In genomic region chr17:39627717-39628516, GRCh38 we compare ENCODE assay signal across 13 cellular contexts. TPM values are rescaled to one million over a fixed set of nuclear protein-coding genes. Genes with fewer than 3 reads are reported as not detected.
DNase-seq lines count a peak whose midpoint lies in the region; ATAC-seq and TF ChIP-seq lines count a peak whose summit lies in the region.
"Had no signal": no experiment of that assay in that cellular context is flagged by ENCODE, and none has a peak within 500 bp of the region (broad histone marks: within the 10 kb centered on the region; RNA-seq: fewer than 3 reads in every experiment).

No MANE protein-coding gene starts in this region.

- POLR2A ChIA-PET in naive thymus-derived CD4-positive, alpha-beta T cell (lab: Charles Lee): interaction anchor here (1.5 kb wide), 1 partner anchor 41 kb away, joined by 3 read pairs; the partner anchor contains the start of gene PNMT

- TF ChIP-seq CTCF in choroid plexus epithelial cell (conservative IDR thresholded peaks at IDR 0.05; ENCODE audit: low read depth, low read length): no peak
- no peak for TF ChIP-seq CTCF in mucosa of descending colon (IDR thresholded peaks at IDR 0.05)
- no peak for TF ChIP-seq CTCF in type B pancreatic cell (conservative IDR thresholded peaks at IDR 0.05)
- TF ChIP-seq CTCF in GM20000 (IDR thresholded peaks at IDR 0.05; ENCODE audit: extremely low read depth, missing control alignments): no peak

- H3K27ac Mint-ChIP-seq in activated naive CD8-positive, alpha-beta T cell: peak overlapping the region; percentile 28
- no peak overlapping the region for H3K27ac Mint-ChIP-seq in activated naive CD8-positive, alpha-beta T cell treated with anti-CD3 and anti-CD28 coated beads for 36 hours
- H3K27ac Mint-ChIP-seq in type B pancreatic cell: no peak overlapping the region
- no peak overlapping the region for H3K27ac Mint-ChIP-seq in naive thymus-derived CD4-positive, alpha-beta T cell
- H3K27ac Mint-ChIP-seq: IgD-negative memory B cell had no signal

- H3K9me3 Mint-ChIP-seq in activated naive CD8-positive, alpha-beta T cell (ENCODE audit: low read depth): no peaks in the 10 kb centered on the region
- H3K9me3 Mint-ChIP-seq in activated naive CD8-positive, alpha-beta T cell treated with anti-CD3 and anti-CD28 coated beads for 36 hours: no peaks in the 10 kb centered on the region
- H3K9me3 Mint-ChIP-seq in type B pancreatic cell: no peaks in the 10 kb centered on the region
- H3K9me3 Mint-ChIP-seq in naive thymus-derived CD4-positive, alpha-beta T cell: peaks cover 0 to 1% (median 0%) of the 10 kb centered on the region in 11 donors
- H3K9me3 Mint-ChIP-seq: IgD-negative memory B cell had no signal

- CTCF ChIA-PET in naive thymus-derived CD4-positive, alpha-beta T cell (lab: Charles Lee): interaction anchor here (0.8 to 1.7 kb wide), 3 partner anchors 9 to 26 kb away, joined by 3 to 5 read pairs (median 3); no protein-coding TSS in a partner anchor

- no peaks in the 10 kb centered on the region for H3K9me3 ChIP-seq in mucosa of descending colon
- H3K9me3 ChIP-seq in naive thymus-derived CD4-positive, alpha-beta T cell (ENCODE audit: control insufficient read depth in 2 of 3, low read length in 3 of 3): no peaks in the 10 kb centered on the region

- H3K27me3 ChIP-seq in naive thymus-derived CD4-positive, alpha-beta T cell (ENCODE audit: control insufficient read depth in 2 of 2, insufficient read depth in 2 of 2, low read length in 2 of 2): peaks cover 3 to 4% of the 10 kb centered on the region in 2 donors

- H3K27me3 Mint-ChIP-seq in activated naive CD8-positive, alpha-beta T cell: peaks cover 7% of the 10 kb centered on the region
- H3K27me3 Mint-ChIP-seq in activated naive CD8-positive, alpha-beta T cell treated with anti-CD3 and anti-CD28 coated beads for 36 hours: peaks cover 42% of the 10 kb centered on the region
- peaks cover 62% of the 10 kb centered on the region for H3K27me3 Mint-ChIP-seq in type B pancreatic cell
- peaks cover 10 to 73% (median 32%) of the 10 kb centered on the region in 5 donors for H3K27me3 Mint-ChIP-seq in naive thymus-derived CD4-positive, alpha-beta T cell

- H3K4me1 ChIP-seq in mucosa of descending colon (ENCODE audit: low read depth): peaks cover 28% of the 10 kb centered on the region
- peaks cover 0 to 12% of the 10 kb centered on the region in 2 donors for H3K4me1 ChIP-seq in naive thymus-derived CD4-positive, alpha-beta T cell (ENCODE audit: control insufficient read depth in 2 of 2, insufficient read depth in 2 of 2, low read length in 2 of 2)

- H3K36me3 ChIP-seq in mucosa of descending colon (ENCODE audit: low read depth): no peaks in the 10 kb centered on the region
- H3K36me3 ChIP-seq in naive thymus-derived CD4-positive, alpha-beta T cell (ENCODE audit: control insufficient read depth in 2 of 3, insufficient read depth in 3 of 3, low read length in 3 of 3): no peaks in the 10 kb centered on the region

- H3K27ac ChIP-seq in naive thymus-derived CD4-positive, alpha-beta T cell (ENCODE audit: low read depth, low read length): no peak overlapping the region

- intact Hi-C loops in mucosa of descending colon (cut with DNase I, micrococcal nuclease): loop anchor here in 1 of 2 donors (10.0 kb wide), 1 partner anchor 127 kb away; no protein-coding TSS in a partner anchor
- intact Hi-C loops in posterior cingulate gyrus (cut with DNase I): no loop called here
- intact Hi-C loops in naive thymus-derived CD4-positive, alpha-beta T cell (cut with micrococcal nuclease): no loop called here

- peak; percentile 10 for ATAC-seq in mucosa of descending colon
- no peak for ATAC-seq in naive thymus-derived CD4-positive, alpha-beta T cell

- peaks cover 17% of the 10 kb centered on the region for H3K4me1 Mint-ChIP-seq in activated naive CD8-positive, alpha-beta T cell (ENCODE audit: low read depth)
- peaks cover 12% of the 10 kb centered on the region for H3K4me1 Mint-ChIP-seq in activated naive CD8-positive, alpha-beta T cell treated with anti-CD3 and anti-CD28 coated beads for 36 hours
- H3K4me1 Mint-ChIP-seq in type B pancreatic cell (ENCODE audit: unreplicated experiment): peaks cover 11% of the 10 kb centered on the region
- H3K4me1 Mint-ChIP-seq in naive thymus-derived CD4-positive, alpha-beta T cell: peaks cover 0 to 30% (median 21%) of the 10 kb centered on the region in 7 donors

- no peaks in the 10 kb centered on the region for H3K36me3 Mint-ChIP-seq in activated naive CD8-positive, alpha-beta T cell
- no peaks in the 10 kb centered on the region for H3K36me3 Mint-ChIP-seq in activated naive CD8-positive, alpha-beta T cell treated with anti-CD3 and anti-CD28 coated beads for 36 hours
- H3K36me3 Mint-ChIP-seq in type B pancreatic cell: no peaks in the 10 kb centered on the region
- H3K36me3 Mint-ChIP-seq in naive thymus-derived CD4-positive, alpha-beta T cell: no peaks in the 10 kb centered on the region

- H3K4me3 Mint-ChIP-seq in activated naive CD8-positive, alpha-beta T cell: peak overlapping the region; percentile 58
- no peak overlapping the region for H3K4me3 Mint-ChIP-seq in activated naive CD8-positive, alpha-beta T cell treated with anti-CD3 and anti-CD28 coated beads for 36 hours
- peak overlapping the region; percentile 49 for H3K4me3 Mint-ChIP-seq in type B pancreatic cell
- peak overlapping the region in 5 of 10 donors; percentile 6 to 42 (median 15) for H3K4me3 Mint-ChIP-seq in naive thymus-derived CD4-positive, alpha-beta T cell
- H3K4me3 Mint-ChIP-seq: IgD-negative memory B cell had no signal

- DNase-seq in activated naive CD8-positive, alpha-beta T cell treated with anti-CD3 and anti-CD28 coated beads for 36 hours: no peak
- DNase-seq in choroid plexus epithelial cell (ENCODE audit: low read depth) (no peak), mucosa of descending colon (peak in 2 of 3 donors; percentile 78 to 85), type B pancreatic cell (ENCODE audit: extremely low spot score, unreplicated experiment) (no peak), posterior cingulate gyrus (no peak), GM20000 (ENCODE audit: low spot score) (no peak)
- DNase-seq in naive thymus-derived CD4-positive, alpha-beta T cell: no peak
- DNase-seq: DND-41, midbrain, NCI-H1694 treated with DMSO at 0.1 percent for 48 hours had no signal

- H3K4me3 ChIP-seq in choroid plexus epithelial cell (ENCODE audit: low read depth, low read length): peak overlapping the region; percentile 29
- peak overlapping the region; percentile 47 for H3K4me3 ChIP-seq in mucosa of descending colon
- no peak overlapping the region for H3K4me3 ChIP-seq in naive thymus-derived CD4-positive, alpha-beta T cell (ENCODE audit: low read length)

RNA-seq across cellular contexts. Expression of gene PPP1R1B, which starts 1.2 kb away (rescaled TPM):
- total RNA-seq in activated naive CD8-positive, alpha-beta T cell treated with anti-CD3 and anti-CD28 coated beads for 36 hours: not detected
- total RNA-seq in mucosa of descending colon: 100 to 1,000 TPM; 108 to 362 (median 356) TPM
- total RNA-seq in type B pancreatic cell (ENCODE audit: low replicate concordance): 1.8 and 3.7 TPM in 2 replicates
- total RNA-seq in naive thymus-derived CD4-positive, alpha-beta T cell: not detected
- not detected for polyA plus RNA-seq in naive thymus-derived CD4-positive, alpha-beta T cell
- polyA plus RNA-seq: IgD-negative memory B cell had no signal

RNA-seq across cellular contexts. Expression of gene STARD3, which starts 9.0 kb away (rescaled TPM):
- 10 to 100 TPM; 47.9 to 53.2 TPM for total RNA-seq in activated naive CD8-positive, alpha-beta T cell treated with anti-CD3 and anti-CD28 coated beads for 36 hours
- total RNA-seq in mucosa of descending colon: 10 to 100 TPM; 36.1 to 58.8 (median 57.6) TPM
- total RNA-seq in type B pancreatic cell (ENCODE audit: low replicate concordance): 52.0 and 62.0 TPM in 2 replicates
- 100 to 1,000 TPM in 2 of 5 experiments, 10 to 100 TPM in 3; 69.8 to 143 (median 99.3) TPM for total RNA-seq in naive thymus-derived CD4-positive, alpha-beta T cell
- 10 to 100 TPM; 46.7 to 56.9 TPM for polyA plus RNA-seq in naive thymus-derived CD4-positive, alpha-beta T cell

RNA-seq across cellular contexts. Expression of gene NEUROD2, which starts 20.2 kb away (rescaled TPM):
- total RNA-seq in activated naive CD8-positive, alpha-beta T cell treated with anti-CD3 and anti-CD28 coated beads for 36 hours: not detected
- under 1 TPM in 1 of 3 donors, not detected in 2; 0.05 TPM for total RNA-seq in mucosa of descending colon
- total RNA-seq in type B pancreatic cell (ENCODE audit: low replicate concordance): not detected in 2 replicates
- total RNA-seq in naive thymus-derived CD4-positive, alpha-beta T cell: not detected
- not detected for polyA plus RNA-seq in naive thymus-derived CD4-positive, alpha-beta T cell
- total RNA-seq: RPMI7951 had no signal
- polyA plus RNA-seq: IgD-negative memory B cell had no signal

RNA-seq across cellular contexts. Expression of gene TCAP, which starts 37.2 kb away (rescaled TPM):
- under 1 TPM; 0.78 to 0.89 TPM for total RNA-seq in activated naive CD8-positive, alpha-beta T cell treated with anti-CD3 and anti-CD28 coated beads for 36 hours
- total RNA-seq in mucosa of descending colon (1 to 10 TPM in 2 of 3 donors, under 1 TPM in 1; 0.96 to 3.4 (median 1.5) TPM), type B pancreatic cell (ENCODE audit: low replicate concordance) (1.5 and 2.4 TPM in 2 replicates)
- 10 to 100 TPM in 1 of 5 experiments, 1 to 10 TPM in 4; 1.7 to 10.5 (median 4.6) TPM for total RNA-seq in naive thymus-derived CD4-positive, alpha-beta T cell
- polyA plus RNA-seq in naive thymus-derived CD4-positive, alpha-beta T cell: under 1 TPM in 1 of 2 donors, not detected in 1; 0.12 TPM
- polyA plus RNA-seq: IgD-negative memory B cell had no signal

RNA-seq across cellular contexts. Expression of gene PNMT, which starts 40.3 kb away (rescaled TPM):
- not detected for total RNA-seq in activated naive CD8-positive, alpha-beta T cell treated with anti-CD3 and anti-CD28 coated beads for 36 hours
- 1 to 10 TPM in 2 of 3 donors, under 1 TPM in 1; 0.23 to 2.0 (median 1.5) TPM for total RNA-seq in mucosa of descending colon
- 3.3 and 5.4 TPM in 2 replicates for total RNA-seq in type B pancreatic cell (ENCODE audit: low replicate concordance)
- under 1 TPM in 4 of 5 experiments, not detected in 1; 0.42 to 0.89 (median 0.50) TPM for total RNA-seq in naive thymus-derived CD4-positive, alpha-beta T cell
- under 1 TPM; 0.36 to 0.48 TPM for polyA plus RNA-seq in naive thymus-derived CD4-positive, alpha-beta T cell
- total RNA-seq: RPMI7951 had no signal
- polyA plus RNA-seq: IgD-negative memory B cell had no signal

Comparison
In these comparisons a context has a peak if more than half of its experiments do, and no peak if none do; other contexts are left out.
1. DNase-seq: peak in mucosa of descending colon (2 of 3); none in activated naive CD8-positive, alpha-beta T cell treated with anti-CD3 and anti-CD28 coated beads for 36 hours (single experiment), choroid plexus epithelial cell (single experiment), type B pancreatic cell (single experiment), posterior cingulate gyrus (0 of 10), naive thymus-derived CD4-positive, alpha-beta T cell (0 of 9) and GM20000 (single experiment).
2. RNA of gene PPP1R1B, which starts 1.2 kb away (total RNA-seq): 108 to 362 TPM in mucosa of descending colon; 1.8 to 3.7 TPM in type B pancreatic cell, not detected in activated naive CD8-positive, alpha-beta T cell treated with anti-CD3 and anti-CD28 coated beads for 36 hours and not detected in naive thymus-derived CD4-positive, alpha-beta T cell; every median in the first group is over 10 times any median in the second.